17 cellular contexts compared by ENCODE assay signal in the genomic region with DNA sequence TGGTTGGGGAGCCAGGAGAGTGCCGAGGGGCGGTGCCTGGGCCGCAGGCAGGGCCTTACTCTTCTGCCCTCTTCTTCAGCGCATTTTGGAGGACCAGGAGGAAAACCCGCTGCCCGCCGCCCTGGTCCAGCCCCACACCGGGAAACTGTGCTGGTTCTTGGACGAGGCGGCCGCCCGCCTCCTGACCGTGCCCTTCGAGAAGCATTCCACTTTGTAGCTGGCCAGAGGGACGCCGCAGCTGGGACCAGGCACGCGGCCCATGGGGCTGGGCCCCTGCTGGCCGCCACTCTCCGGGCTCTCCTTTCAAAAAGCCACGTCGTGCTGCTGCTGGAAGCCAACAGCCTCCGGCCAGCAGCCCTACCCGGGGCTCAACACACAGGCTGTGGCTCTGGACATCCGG. TPM values are rescaled to one million over a fixed set of nuclear protein-coding genes. Genes with fewer than 3 reads are reported as not detected.
A peak's percentile ranks its signal among the peaks of the same experiment; 100 is the strongest.
DNase-seq lines count a peak whose midpoint lies in the region; ATAC-seq, FAIRE-seq and TF ChIP-seq lines count a peak whose summit lies in the region.
"Had no signal": no experiment of that assay in that cellular context is flagged by ENCODE, and none has a peak within 500 bp of the region (broad histone marks: within the 10 kb centered on the region; RNA-seq: fewer than 3 reads in every experiment).

No MANE protein-coding gene starts in this region.

- no peak overlapping the region for H3K4me3 Mint-ChIP-seq in GM23338
- H3K4me3 Mint-ChIP-seq: CD4-positive, alpha-beta T cell; HFFc6 had no signal

- H3K27me3 Mint-ChIP-seq in GM23338 (ENCODE audit: insufficient read depth, low read depth, poor library complexity): peaks cover 17% of the 10 kb centered on the region
- H3K27me3 Mint-ChIP-seq: CD4-positive, alpha-beta T cell had no signal

- no peaks in the 10 kb centered on the region for H3K79me2 ChIP-seq in GM23338 (replicated peaks; ENCODE audit: insufficient read depth)
- no peaks in the 10 kb centered on the region for H3K79me2 ChIP-seq in K562 (ENCODE audit: control insufficient read depth, insufficient read depth, low read length)

- no peak for TF ChIP-seq CTCF in GM23338 (conservative IDR thresholded peaks at IDR 0.05; ENCODE audit: low read depth in 2 of 2)
- no peak for TF ChIP-seq CTCF in K562 (IDR thresholded peaks at IDR 0.05 in 2 of 3, conservative IDR thresholded peaks at IDR 0.05 in 1 of 3; ENCODE audit: insufficient read depth in 2 of 3, low read depth in 1 of 3, low read length in 3 of 3)
- no peak for TF ChIP-seq CTCF in neutrophil (IDR thresholded peaks at IDR 0.05)
- TF ChIP-seq CTCF in left ventricle myocardium inferior (IDR thresholded peaks at IDR 0.05; ENCODE audit: borderline replicate concordance): no peak

- no peak for FAIRE-seq in K562 (lab: Jason Lieb, UNC)
- FAIRE-seq: GM12878, GM18507 had no signal

- POLR2A ChIA-PET in K562 (lab: Yijun Ruan, JAX): interaction anchor here (0.7 to 1.1 kb wide), 2 partner anchors 9 to 12 kb away, joined by 3 to 4 read pairs; no protein-coding TSS in a partner anchor

- H3K27ac ChIP-seq in BLaER1: peak overlapping the region; percentile 99
- no peak overlapping the region for H3K27ac ChIP-seq in GM23338 (ENCODE audit: low read depth)
- H3K27ac ChIP-seq in K562 (ENCODE audit: extremely low read depth, low read depth, low read length): no peak overlapping the region
- H3K27ac ChIP-seq in neutrophil: peak overlapping the region; percentile 98
- no peak overlapping the region for H3K27ac ChIP-seq in left ventricle myocardium inferior (replicated peaks)

- no TSS peak for BruUV-seq in K562 (replicated peaks; lab: Mats Ljungman, UMichigan)

- no peak for TF ChIP-seq POLR2A in K562 (conservative IDR thresholded peaks at IDR 0.05)

- H3K36me3 ChIP-seq in BLaER1 (peaks cover 54% of the 10 kb centered on the region), GM23338 (ENCODE audit: insufficient read depth) (peaks cover 5% of the 10 kb centered on the region; the same call in 1 of the 2 replicates), K562 (ENCODE audit: control insufficient read depth, insufficient read depth, low read length) (peaks cover 14% of the 10 kb centered on the region; the same call in 2 of the 3 replicates), neutrophil (peaks cover 47% of the 10 kb centered on the region), left ventricle myocardium inferior (peaks cover 53% of the 10 kb centered on the region)

- H3K9me2 ChIP-seq in GM23338 (ENCODE audit: insufficient read depth): no peaks in the 10 kb centered on the region

- H3K4me1 Mint-ChIP-seq in GM23338: no peaks in the 10 kb centered on the region

- H3K4me2 ChIP-seq in BLaER1: peak overlapping the region; percentile 20
- no peak overlapping the region for H3K4me2 ChIP-seq in GM23338
- H3K4me2 ChIP-seq in K562 (ENCODE audit: insufficient read depth, low read length): no peak overlapping the region

- H3F3A ChIP-seq in GM23338 (replicated peaks; ENCODE audit: low read depth): peaks cover 3% of the 10 kb centered on the region; the same call in 1 of the 2 replicates

- H2AFZ ChIP-seq in GM23338 (no peak overlapping the region), K562 (ENCODE audit: low read depth, low read length) (no peak overlapping the region)

- H3K36me3 Mint-ChIP-seq in GM23338 (ENCODE audit: low read depth): peaks cover 33% of the 10 kb centered on the region

- peaks cover 10% of the 10 kb centered on the region; the same call in 2 of the 3 replicates for H3K9me3 Mint-ChIP-seq in GM23338
- H3K9me3 Mint-ChIP-seq: CD4-positive, alpha-beta T cell had no signal

- CTCF ChIA-PET in K562 (lab: Yijun Ruan, JAX; ENCODE audit: low intra/inter-chr PET ratio): no interaction called here

- no peaks in the 10 kb centered on the region for H3K9me1 ChIP-seq in K562 (ENCODE audit: control insufficient read depth, insufficient read depth, low read length)

- TF ChIP-seq EP300 in K562 (IDR thresholded peaks at IDR 0.05; ENCODE audit: low read length): no peak

- H3K27ac Mint-ChIP-seq in GM23338: no peak overlapping the region
- H3K27ac Mint-ChIP-seq: CD4-positive, alpha-beta T cell; HFFc6 had no signal

- intact Hi-C loops in K562 (cut with micrococcal nuclease): no loop called here
- intact Hi-C loops in left ventricle myocardium inferior (cut with micrococcal nuclease): no loop called here

- 88% methylated on average over 12 of the region's 25 CpGs for WGBS in K562 (ENCODE audit: insufficient coverage, low coverage, missing lambda C conversion rate)

- in situ Hi-C loops in K562 (cut with MboI): no loop called here

- DNase-seq in GM23338 (ENCODE audit: low spot score): no peak
- DNase-seq in K562 (ENCODE audit: extremely low read depth in 1 of 4, low spot score in 3 of 4): no peak
- DNase-seq in activated CD4-positive, alpha-beta T cell treated with anti-CD3 and anti-CD28 coated beads, Interleukin-2, amount 50 U/mL, for 48 hours: no peak
- DNase-seq in activated gamma-delta T cell treated with Interleukin-2 at 50 U/mL for 16 hours: no peak
- DNase-seq in left ventricle myocardium inferior: no peak
- no peak for DNase-seq in H4 (ENCODE audit: low spot score)
- DNase-seq: 8988T; AML-193; CD4-positive, alpha-beta T cell; DMS153; GOT3; HCEC 1CT; HFFc6 had no signal

- TF ChIP-seq RAD21 in K562 (CRISPR knock-in tag; conservative IDR thresholded peaks at IDR 0.05 in 1 of 2, IDR thresholded peaks at IDR 0.05 in 1 of 2): no peak

- H4K20me1 ChIP-seq in BLaER1 (no peaks in the 10 kb centered on the region), GM23338 (replicated peaks; ENCODE audit: insufficient read depth) (no peaks in the 10 kb centered on the region), K562 (replicated peaks; ENCODE audit: control insufficient read depth, insufficient read depth, low read length) (no peaks in the 10 kb centered on the region)

- peaks cover 27% of the 10 kb centered on the region for H3K9me3 ChIP-seq in BLaER1
- H3K9me3 ChIP-seq in K562 (replicated peaks; ENCODE audit: control insufficient read depth, insufficient read depth, low read depth, low read length): 0 out of 2 replicates have a peak, but pooled peaks cover 3% of the 10 kb centered on the region
- no peaks in the 10 kb centered on the region for H3K9me3 ChIP-seq in neutrophil
- H3K9me3 ChIP-seq in left ventricle myocardium inferior (replicated peaks): peaks cover 16% of the 10 kb centered on the region

- H3K4me3 ChIP-seq in BLaER1 (no peak overlapping the region), GM23338 (no peak overlapping the region), K562 (no peak overlapping the region), neutrophil (ENCODE audit: low read depth in 1 of 2, low read length in 1 of 2) (no peak overlapping the region), left ventricle myocardium inferior (no peak overlapping the region)
- H3K4me3 ChIP-seq: GM12878 had no signal

- ATAC-seq in GM23338 (peak; percentile 34; the same call in 1 of the 3 replicates), K562 (no peak)
- ATAC-seq: GM12878 had no signal

- peaks cover 67% of the 10 kb centered on the region for H3K4me1 ChIP-seq in BLaER1
- no peaks in the 10 kb centered on the region for H3K4me1 ChIP-seq in GM23338 (ENCODE audit: insufficient read depth)
- H3K4me1 ChIP-seq in K562 (replicated peaks in 1 of 2; ENCODE audit: control insufficient read depth in 2 of 2, insufficient read depth in 2 of 2, low read length in 2 of 2): peaks cover 7 to 32% of the 10 kb centered on the region in 2 experiments; a peak in 2 of 5 replicates
- peaks cover 38 to 48% of the 10 kb centered on the region in 2 experiments for H3K4me1 ChIP-seq in neutrophil (ENCODE audit: control insufficient read depth in 1 of 2, insufficient read depth in 1 of 2, low read depth in 1 of 2, low read length in 1 of 2)
- H3K4me1 ChIP-seq in left ventricle myocardium inferior: peaks cover 12% of the 10 kb centered on the region

- H3K9ac ChIP-seq in BLaER1: peak overlapping the region; percentile 32; the same call in 1 of the 2 replicates
- no peak overlapping the region for H3K9ac ChIP-seq in K562 (ENCODE audit: insufficient read depth in 1 of 2, low read depth in 2 of 2, low read length in 2 of 2)

- no peaks in the 10 kb centered on the region for H3K27me3 ChIP-seq in BLaER1
- H3K27me3 ChIP-seq in GM23338 (ENCODE audit: insufficient read depth): no peaks in the 10 kb centered on the region
- no peaks in the 10 kb centered on the region for H3K27me3 ChIP-seq in K562 (ENCODE audit: control insufficient read depth in 2 of 2, insufficient read depth in 2 of 2, low read length in 2 of 2)
- H3K27me3 ChIP-seq in neutrophil: no peaks in the 10 kb centered on the region
- peaks cover 17% of the 10 kb centered on the region for H3K27me3 ChIP-seq in left ventricle myocardium inferior (ENCODE audit: low read depth)

RNA-seq across cellular contexts. Expression of gene PGLS, which starts 9.4 kb away (rescaled TPM):
- 55.4 and 63.5 TPM in 2 replicates for total RNA-seq in GM23338 (2014; rRNA removed; shearing (Covaris generic))
- polyA plus RNA-seq in GM23338 (2016; fragmentation: Nextera tagmentation; extraction: Ambion mirVana): 56.9 and 62.2 TPM in 2 replicates
- 25.8 and 59.8 TPM in 2 replicates for total RNA-seq in K562 (2011; cell fraction: chromatin; rRNA removed; ENCODE audit: low replicate concordance)
- 50.9 and 57.9 TPM in 2 replicates for total RNA-seq in K562 (2011; cell fraction: nucleolus; rRNA removed)
- 34.4 and 35.8 TPM in 2 replicates for total RNA-seq in K562 (2011; cell fraction: nucleoplasm; rRNA removed)
- total RNA-seq in K562 (2014; rRNA removed): 38.1 and 42.4 TPM in 2 replicates
- 5.7 and 10.9 TPM in 2 replicates for total RNA-seq in K562 (2014; rRNA removed; fragmentation: Illumina TruSeq; extraction: Trizol)
- total RNA-seq in K562 (2015; rRNA removed; fragmentation: Illumina TruSeq; extraction: Trizol): 27.7 and 31.0 TPM in 2 replicates
- 61.1 and 65.5 TPM in 2 replicates for total RNA-seq in K562 (2021)
- 21.2 and 39.4 TPM in 2 replicates for polyA plus RNA-seq in K562 (2011; rRNA removed)
- polyA plus RNA-seq in K562 (2011; cell fraction: cytosol; rRNA removed): 57.8 and 119 TPM in 2 replicates
- 39.0 and 56.0 TPM in 2 replicates for polyA plus RNA-seq in K562 (2011; cell fraction: nucleus; rRNA removed)
- 40.4 and 112 TPM in 2 replicates for polyA plus RNA-seq in K562 (2012)
- 23.7 and 27.1 TPM in 2 replicates for polyA plus RNA-seq in K562 (2014; fragmentation: Illumina TruSeq; extraction: Trizol)
- polyA plus RNA-seq in K562 (2014; fragmentation: Nextera tagmentation; extraction: Ambion mirVana): 1 to 10 TPM in 1 of 2 experiments, under 1 TPM in 1; 0.79 to 1.1 TPM
- polyA plus RNA-seq in K562 (2014; rRNA removed): 51.7 and 52.6 TPM in 2 replicates
- 13.2 and 17.5 TPM in 2 replicates for polyA minus RNA-seq in K562 (2011; rRNA and poly(A)+ RNA removed)
- 28.4 and 35.0 TPM in 2 replicates for polyA minus RNA-seq in K562 (2011; cell fraction: cytosol; rRNA and poly(A)+ RNA removed)
- 23.0 and 27.4 TPM in 2 replicates for polyA minus RNA-seq in K562 (2011; cell fraction: nucleus; rRNA and poly(A)+ RNA removed)
- total RNA-seq in left ventricle myocardium inferior: 19.9 TPM
- 80.9 and 96.4 TPM in 2 replicates for total RNA-seq in H4 (2014; rRNA removed; shearing (Covaris generic))

RNA-seq across cellular contexts. Expression of gene COLGALT1, which starts 34.6 kb away (rescaled TPM):
- total RNA-seq in GM23338 (2014; rRNA removed; shearing (Covaris generic)): 52.0 and 63.4 TPM in 2 replicates
- polyA plus RNA-seq in GM23338 (2016; fragmentation: Nextera tagmentation; extraction: Ambion mirVana) (16.1 and 18.2 TPM in 2 replicates), K562 (2011; rRNA removed) (114 and 144 TPM in 2 replicates), K562 (2014; fragmentation: Illumina TruSeq; extraction: Trizol) (84.8 and 97.0 TPM in 2 replicates), K562 (2014; fragmentation: Nextera tagmentation; extraction: Ambion mirVana) (10 to 100 TPM in 1 of 2 experiments, 1 to 10 TPM in 1; 4.9 to 18.1 TPM), K562 (2014; rRNA removed) (86.0 and 87.5 TPM in 2 replicates)
- total RNA-seq in K562 (2011; cell fraction: chromatin; rRNA removed; ENCODE audit: low replicate concordance): 106 and 273 TPM in 2 replicates
- total RNA-seq in K562 (2011; cell fraction: nucleolus; rRNA removed): 296 and 314 TPM in 2 replicates
- total RNA-seq in K562 (2011; cell fraction: nucleoplasm; rRNA removed): 215 and 219 TPM in 2 replicates
- total RNA-seq in K562 (2014; rRNA removed) (82.6 and 90.5 TPM in 2 replicates), K562 (2014; rRNA removed; fragmentation: Illumina TruSeq; extraction: Trizol) (35.5 and 50.0 TPM in 2 replicates), K562 (2015; rRNA removed; fragmentation: Illumina TruSeq; extraction: Trizol) (64.3 and 64.8 TPM in 2 replicates), K562 (2021) (119 TPM in 2 replicates), left ventricle myocardium inferior (31.2 TPM)
- polyA plus RNA-seq in K562 (2011; cell fraction: cytosol; rRNA removed): 128 and 182 TPM in 2 replicates
- 207 and 344 TPM in 2 replicates for polyA plus RNA-seq in K562 (2011; cell fraction: nucleus; rRNA removed)
- 78.2 and 109 TPM in 2 replicates for polyA plus RNA-seq in K562 (2012)
- polyA minus RNA-seq in K562 (2011; rRNA and poly(A)+ RNA removed): 78.1 and 108 TPM in 2 replicates
- 89.7 and 127 TPM in 2 replicates for polyA minus RNA-seq in K562 (2011; cell fraction: cytosol; rRNA and poly(A)+ RNA removed)
- 32.6 and 43.8 TPM in 2 replicates for polyA minus RNA-seq in K562 (2011; cell fraction: nucleus; rRNA and poly(A)+ RNA removed)
- 89.9 and 95.2 TPM in 2 replicates for total RNA-seq in H4 (2014; rRNA removed; shearing (Covaris generic))

RNA-seq across cellular contexts. Expression of gene SLC27A1, which starts 50.5 kb away (rescaled TPM):
- total RNA-seq in GM23338 (2014; rRNA removed; shearing (Covaris generic)): 9.3 and 11.6 TPM in 2 replicates
- polyA plus RNA-seq in GM23338 (2016; fragmentation: Nextera tagmentation; extraction: Ambion mirVana): 2.1 and 3.5 TPM in 2 replicates
- 4.5 and 13.1 TPM in 2 replicates for total RNA-seq in K562 (2011; cell fraction: chromatin; rRNA removed; ENCODE audit: low replicate concordance)
- 8.3 and 9.1 TPM in 2 replicates for total RNA-seq in K562 (2011; cell fraction: nucleolus; rRNA removed)
- total RNA-seq in K562 (2011; cell fraction: nucleoplasm; rRNA removed): 5.7 and 7.9 TPM in 2 replicates
- total RNA-seq in K562 (2014; rRNA removed): 1.9 and 2.8 TPM in 2 replicates
- 0.38 and 0.44 TPM in 2 replicates for total RNA-seq in K562 (2014; rRNA removed; fragmentation: Illumina TruSeq; extraction: Trizol)
- 0.79 and 1.0 TPM in 2 replicates for total RNA-seq in K562 (2015; rRNA removed; fragmentation: Illumina TruSeq; extraction: Trizol)
- total RNA-seq in K562 (2021): 1.6 and 2.0 TPM in 2 replicates
- 1.4 and 1.7 TPM in 2 replicates for polyA plus RNA-seq in K562 (2011; rRNA removed)
- polyA plus RNA-seq in K562 (2011; cell fraction: cytosol; rRNA removed): 1.8 and 3.5 TPM in 2 replicates
- polyA plus RNA-seq in K562 (2011; cell fraction: nucleus; rRNA removed): 7.2 and 8.8 TPM in 2 replicates
- 1.8 and 4.7 TPM in 2 replicates for polyA plus RNA-seq in K562 (2012)
- 1.1 and 1.3 TPM in 2 replicates for polyA plus RNA-seq in K562 (2014; fragmentation: Illumina TruSeq; extraction: Trizol)
- under 1 TPM; 0.06 to 0.10 TPM for polyA plus RNA-seq in K562 (2014; fragmentation: Nextera tagmentation; extraction: Ambion mirVana)
- 2.0 and 3.0 TPM in 2 replicates for polyA plus RNA-seq in K562 (2014; rRNA removed)
- 0.81 and 0.84 TPM in 2 replicates for polyA minus RNA-seq in K562 (2011; rRNA and poly(A)+ RNA removed)
- 2.1 and 3.7 TPM in 2 replicates for polyA minus RNA-seq in K562 (2011; cell fraction: cytosol; rRNA and poly(A)+ RNA removed)
- 1.8 and 1.9 TPM in 2 replicates for polyA minus RNA-seq in K562 (2011; cell fraction: nucleus; rRNA and poly(A)+ RNA removed)
- 59.3 TPM for total RNA-seq in left ventricle myocardium inferior
- 3.6 and 4.8 TPM in 2 replicates for total RNA-seq in H4 (2014; rRNA removed; shearing (Covaris generic))

Comparison
In these comparisons a context has a peak if more than half of its experiments do, and no peak if none do; other contexts are left out.
1. H3K27ac ChIP-seq: peak in BLaER1 (single experiment) and neutrophil (single experiment); none in GM23338 (single experiment), K562 (single experiment) and left ventricle myocardium inferior (single experiment).